ENCODE assay signal across 8 cellular contexts in the genomic region with DNA sequence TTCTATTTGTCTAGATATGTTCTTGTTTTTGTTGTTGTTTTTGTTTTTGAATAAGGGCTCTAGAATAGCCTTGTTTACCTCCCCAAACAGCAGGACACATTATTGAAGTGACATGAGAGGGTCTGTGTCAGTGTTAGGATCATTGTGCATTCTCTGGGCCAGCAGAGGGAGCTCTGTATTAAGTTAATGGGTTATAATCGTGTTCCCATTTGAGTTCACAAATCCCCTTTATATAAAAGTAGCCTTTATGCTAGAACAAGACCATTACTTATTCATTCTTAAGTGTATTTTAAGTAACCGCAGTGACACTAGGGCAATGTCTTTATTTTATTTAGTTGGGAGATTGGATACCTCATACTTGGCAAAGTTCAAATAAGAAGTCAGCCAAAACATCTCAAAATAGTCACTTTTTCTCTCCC. TPM values are rescaled to one million over a fixed set of nuclear protein-coding genes. Genes with fewer than 3 reads are reported as not detected.
A peak's percentile ranks its signal among the peaks of the same experiment; 100 is the strongest.
DNase-seq lines count a peak whose midpoint lies in the region; ATAC-seq and TF ChIP-seq lines count a peak whose summit lies in the region.

No MANE protein-coding gene starts in this region.

- in situ Hi-C loops in astrocyte of the spinal cord (cut with HindIII; ENCODE audit: low sequenced_read_pairs), result no loop called here

- peak; percentile 82 for DNase-seq in EH (ENCODE audit: low read depth)
- peak; percentile 50 for DNase-seq in LoVo (ENCODE audit: low spot score)
- peak; percentile 47 for DNase-seq in SK-N-DZ (ENCODE audit: low spot score)
- DNase-seq in astrocyte of the spinal cord (ENCODE audit: low read depth, low spot score), result peak; percentile 80
- DNase-seq in hippocampal formation (lab: John Stamatoyannopoulos, UW), result peak; percentile 56 to 93
- DNase-seq in smooth muscle cell of the brain vasculature (ENCODE audit: low read depth, low spot score), result peak; percentile 35
- no peak for DNase-seq in NK-92 (lab: John Stamatoyannopoulos, UW; ENCODE audit: unreplicated experiment)

- no peak overlapping the region for H3K4me3 ChIP-seq in astrocyte of the spinal cord (ENCODE audit: low read depth, low read length)

- TF ChIP-seq CTCF in astrocyte of the spinal cord (IDR thresholded peaks at IDR 0.05; ENCODE audit: low read depth, low read length), result peak; percentile 72

- ATAC-seq in HG02884 (IDR thresholded peaks at IDR 0.05; ENCODE audit: unreplicated experiment), result no peak

RNA-seq across cellular contexts. Expression of a gene that starts 44.8 kb away (rescaled TPM):
- 27.6 and 29.1 TPM in 2 replicates for polyA plus RNA-seq in SK-N-DZ (2014; cell fraction: cytosol; rRNA removed)
- 17.6 and 28.1 TPM in 2 replicates for polyA plus RNA-seq in SK-N-DZ (2014; cell fraction: nucleus; rRNA removed)

RNA-seq across cellular contexts. Expression of a gene that starts 50.9 kb away (rescaled TPM):
- polyA plus RNA-seq in SK-N-DZ (2014; cell fraction: cytosol; rRNA removed), result 77.3 and 88.2 TPM in 2 replicates
- 42.9 and 44.3 TPM in 2 replicates for polyA plus RNA-seq in SK-N-DZ (2014; cell fraction: nucleus; rRNA removed)
